ENCODE assay signal across 13 cellular contexts in the genomic region with DNA sequence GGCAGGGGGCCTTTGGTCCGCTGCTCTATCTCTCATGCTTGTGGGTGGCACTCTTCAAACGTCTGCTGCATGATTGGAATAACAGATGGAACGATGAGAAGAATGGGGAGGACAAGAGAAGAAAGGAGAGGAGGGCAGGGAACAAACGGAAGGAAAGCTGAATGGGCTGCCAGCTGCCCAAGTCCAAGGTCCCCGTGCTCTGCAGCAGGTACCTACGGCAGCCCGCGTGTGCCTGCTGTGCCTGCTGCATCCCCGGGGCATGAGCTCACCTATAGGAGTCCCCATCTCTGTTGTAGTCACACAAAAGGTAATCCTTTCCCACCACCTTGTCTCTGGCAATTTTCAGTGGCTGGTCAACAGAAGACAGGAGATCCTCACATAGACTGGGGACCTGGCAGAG.
A peak's percentile ranks its signal among the peaks of the same experiment; 100 is the strongest.
DNase-seq lines count a peak whose midpoint lies in the region; ATAC-seq lines count a peak whose summit lies in the region.
"Had no signal": no experiment of that assay in that cellular context is flagged by ENCODE, and none has a peak within 500 bp of the region (broad histone marks: within the 10 kb centered on the region; RNA-seq: fewer than 3 reads in every experiment).

No MANE protein-coding gene starts in this region.

- no peaks in the 10 kb centered on the region for H3K27me3 ChIP-seq in CD4-positive, CD25-positive, alpha-beta regulatory T cell (ENCODE audit: control insufficient read depth, insufficient read depth, low read length)
- H3K27me3 ChIP-seq in adipocyte (replicated peaks; ENCODE audit: control insufficient read depth, insufficient read depth, low read length) = no peaks in the 10 kb centered on the region
- H3K27me3 ChIP-seq: BE2C had no signal

- POLR2A ChIA-PET in T-cell (lab: Charles Lee) = no interaction called here

- peak overlapping the region; percentile 55 for H3K9ac ChIP-seq in adipocyte (ENCODE audit: low read length)

- peaks cover 58% of the 10 kb centered on the region for H3K36me3 ChIP-seq in CD4-positive, CD25-positive, alpha-beta regulatory T cell (ENCODE audit: control insufficient read depth, insufficient read depth, low read length)
- H3K36me3 ChIP-seq in adipocyte (ENCODE audit: control insufficient read depth, insufficient read depth, low read length, severe bottlenecking) = peaks cover 24% of the 10 kb centered on the region
- H3K36me3 ChIP-seq: BE2C had no signal

- no peak overlapping the region for H3K27ac ChIP-seq in CD4-positive, CD25-positive, alpha-beta regulatory T cell (ENCODE audit: insufficient read depth, low read length, poor library complexity, severe bottlenecking)

- CTCF ChIA-PET in T-cell (lab: Charles Lee) = no interaction called here

- DNase-seq in CD4-positive, CD25-positive, alpha-beta regulatory T cell = no peak
- DNase-seq in adipocyte (ENCODE audit: low read depth) = no peak
- no peak for DNase-seq in memory B cell (ENCODE audit: low spot score in 2 of 2)
- DNase-seq in immature natural killer cell = no peak
- DNase-seq in T-cell = no peak
- no peak for DNase-seq in stimulated activated CD4-positive, alpha-beta T cell treated with anti-CD3 and anti-CD28 coated beads, Interleukin-12 subunit alpha, Interleukin-12 subunit beta, amount 100 ng/mL, for 4 hours
- DNase-seq: BE2C, NCI-H187 treated with DMSO at 0.1 percent for 48 hours, NCI-H82 had no signal

- H3K27ac Mint-ChIP-seq in CD4-positive, CD25-positive, alpha-beta regulatory T cell = peak overlapping the region in 2 of 3 donors; percentile 38 to 69
- peak overlapping the region; percentile 69 for H3K27ac Mint-ChIP-seq in memory B cell
- peak overlapping the region; percentile 12 for H3K27ac Mint-ChIP-seq in stimulated activated memory B cell treated with anti-CD40 and anti-IgM and Interleukin-4, amounts not matched to agents 10 μg/mL and 1 μg/mL and 100 μg/mL, for 72 hours
- H3K27ac Mint-ChIP-seq in immature natural killer cell = peak overlapping the region in 3 of 6 donors; percentile 25 to 48 (median 25)
- H3K27ac Mint-ChIP-seq in T-cell = peak overlapping the region in 1 of 2 donors; percentile 44
- H3K27ac Mint-ChIP-seq: dendritic cell treated with granulocyte-macrophage colony-stimulating factor and Interleukin-4, amounts not matched to agents 40 ng/mL and 50 ng/mL, for 4 days had no signal

- no peak overlapping the region for H3K4me3 Mint-ChIP-seq in CD4-positive, CD25-positive, alpha-beta regulatory T cell
- H3K4me3 Mint-ChIP-seq in memory B cell = no peak overlapping the region
- no peak overlapping the region for H3K4me3 Mint-ChIP-seq in stimulated activated memory B cell treated with anti-CD40 and anti-IgM and Interleukin-4, amounts not matched to agents 10 μg/mL and 1 μg/mL and 100 μg/mL, for 72 hours
- H3K4me3 Mint-ChIP-seq in immature natural killer cell = no peak overlapping the region
- H3K4me3 Mint-ChIP-seq in T-cell = no peak overlapping the region
- H3K4me3 Mint-ChIP-seq: dendritic cell treated with granulocyte-macrophage colony-stimulating factor and Interleukin-4, amounts not matched to agents 40 ng/mL and 50 ng/mL, for 4 days had no signal

- peaks cover 0 to 2% (median 0%) of the 10 kb centered on the region in 7 donors for H3K9me3 Mint-ChIP-seq in CD4-positive, CD25-positive, alpha-beta regulatory T cell
- H3K9me3 Mint-ChIP-seq in memory B cell (no peaks in the 10 kb centered on the region), immature natural killer cell (no peaks in the 10 kb centered on the region), T-cell (no peaks in the 10 kb centered on the region)
- no peaks in the 10 kb centered on the region for H3K9me3 Mint-ChIP-seq in stimulated activated memory B cell treated with anti-CD40 and anti-IgM and Interleukin-4, amounts not matched to agents 10 μg/mL and 1 μg/mL and 100 μg/mL, for 72 hours
- H3K9me3 Mint-ChIP-seq: dendritic cell treated with granulocyte-macrophage colony-stimulating factor and Interleukin-4, amounts not matched to agents 40 ng/mL and 50 ng/mL, for 4 days had no signal

- no peaks in the 10 kb centered on the region for H3K9me3 ChIP-seq in CD4-positive, CD25-positive, alpha-beta regulatory T cell (ENCODE audit: control insufficient read depth in 2 of 2, low read length in 2 of 2)
- no peaks in the 10 kb centered on the region for H3K9me3 ChIP-seq in adipocyte (ENCODE audit: control insufficient read depth, low read length)
- H3K9me3 ChIP-seq: BE2C had no signal

- no peak overlapping the region for H3K4me3 ChIP-seq in CD4-positive, CD25-positive, alpha-beta regulatory T cell (ENCODE audit: low read depth, low read length)
- peak overlapping the region; percentile 20 for H3K4me3 ChIP-seq in adipocyte (ENCODE audit: low read length)
- H3K4me3 ChIP-seq: smooth muscle cell had no signal

- peaks cover 26% of the 10 kb centered on the region for H3K36me3 Mint-ChIP-seq in CD4-positive, CD25-positive, alpha-beta regulatory T cell
- H3K36me3 Mint-ChIP-seq in memory B cell (peaks cover 14% of the 10 kb centered on the region), immature natural killer cell (peaks cover 4 to 10% (median 5%) of the 10 kb centered on the region in 3 donors), T-cell (peaks cover 27% of the 10 kb centered on the region)
- H3K36me3 Mint-ChIP-seq in stimulated activated memory B cell treated with anti-CD40 and anti-IgM and Interleukin-4, amounts not matched to agents 10 μg/mL and 1 μg/mL and 100 μg/mL, for 72 hours = peaks cover 31% of the 10 kb centered on the region

- ATAC-seq in CD4-positive, CD25-positive, alpha-beta regulatory T cell (ENCODE audit: low read depth in 2 of 2) = no peak
- ATAC-seq in memory B cell (ENCODE audit: low read depth) = no peak
- no peak for ATAC-seq in stimulated activated memory B cell treated with anti-CD40 and anti-IgM and Interleukin-4, amounts not matched to agents 10 μg/mL and 1 μg/mL and 100 μg/mL, for 72 hours
- ATAC-seq in T-cell (replicated peaks in 1 of 4) = no peak
- no peak for ATAC-seq in HG03469 (IDR thresholded peaks at IDR 0.05; ENCODE audit: unreplicated experiment)

- H3K4me1 Mint-ChIP-seq in CD4-positive, CD25-positive, alpha-beta regulatory T cell = peaks cover 10 to 52% (median 37%) of the 10 kb centered on the region in 4 donors
- H3K4me1 Mint-ChIP-seq in memory B cell (peaks cover 16% of the 10 kb centered on the region), immature natural killer cell (peaks cover 53 to 60% of the 10 kb centered on the region in 2 donors), T-cell (peaks cover 40 to 49% (median 46%) of the 10 kb centered on the region in 3 donors)
- H3K4me1 Mint-ChIP-seq in stimulated activated memory B cell treated with anti-CD40 and anti-IgM and Interleukin-4, amounts not matched to agents 10 μg/mL and 1 μg/mL and 100 μg/mL, for 72 hours = peaks cover 32% of the 10 kb centered on the region

- H3K27me3 Mint-ChIP-seq in CD4-positive, CD25-positive, alpha-beta regulatory T cell = no peaks in the 10 kb centered on the region
- H3K27me3 Mint-ChIP-seq in memory B cell (no peaks in the 10 kb centered on the region), immature natural killer cell (ENCODE audit: low read depth in 3 of 3) (no peaks in the 10 kb centered on the region), T-cell (no peaks in the 10 kb centered on the region)
- no peaks in the 10 kb centered on the region for H3K27me3 Mint-ChIP-seq in stimulated activated memory B cell treated with anti-CD40 and anti-IgM and Interleukin-4, amounts not matched to agents 10 μg/mL and 1 μg/mL and 100 μg/mL, for 72 hours
- H3K27me3 Mint-ChIP-seq: dendritic cell treated with granulocyte-macrophage colony-stimulating factor and Interleukin-4, amounts not matched to agents 40 ng/mL and 50 ng/mL, for 4 days had no signal

- peaks cover 8% of the 10 kb centered on the region for H3K4me1 ChIP-seq in CD4-positive, CD25-positive, alpha-beta regulatory T cell (ENCODE audit: control insufficient read depth, insufficient read depth, low read length, poor library complexity, severe bottlenecking)
- H3K4me1 ChIP-seq in adipocyte (ENCODE audit: control insufficient read depth, insufficient read depth, low read length) = peaks cover 22% of the 10 kb centered on the region
- H3K4me1 ChIP-seq: BE2C had no signal
